ENCODE assay signal across 8 cellular contexts in the genomic region with DNA sequence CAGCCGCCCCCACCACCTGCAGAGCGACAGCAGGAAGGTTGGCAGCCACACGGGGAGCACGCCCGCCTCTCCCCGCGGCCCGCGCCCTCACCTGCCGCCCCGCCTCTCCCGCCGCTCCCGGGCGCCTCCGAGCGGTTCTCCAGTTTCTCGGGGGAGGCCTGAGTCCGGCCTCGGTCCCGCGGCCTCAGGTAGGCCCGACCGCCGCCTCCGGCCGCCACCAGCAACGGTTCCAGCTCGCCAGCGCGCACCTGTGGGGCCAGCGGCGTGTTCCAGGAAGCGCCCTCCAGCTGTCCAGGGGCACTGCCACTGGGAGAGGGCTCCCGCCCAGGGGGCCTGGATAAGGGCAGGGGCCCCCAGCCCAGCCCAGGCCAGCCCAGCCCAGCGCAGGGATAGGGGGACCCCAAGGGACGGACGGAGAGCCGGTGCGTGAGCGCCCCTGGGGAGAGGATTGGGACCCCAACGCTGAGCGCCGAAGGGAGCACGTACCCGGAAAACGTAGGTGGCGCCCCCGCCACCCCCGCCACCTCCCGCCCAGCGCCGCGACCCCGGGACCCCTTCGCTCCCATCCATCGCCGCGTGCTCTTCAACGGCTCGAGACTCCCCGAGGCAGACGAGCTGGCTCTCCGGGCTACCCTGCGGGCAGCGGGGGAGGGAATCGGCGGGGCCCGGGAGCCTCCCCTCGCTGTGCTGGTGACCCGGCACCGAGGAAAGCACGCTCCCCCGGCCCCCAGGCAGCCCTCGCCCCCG. TPM values are rescaled to one million over a fixed set of nuclear protein-coding genes. Genes with fewer than 3 reads are reported as not detected.
DNase-seq lines count a peak whose midpoint lies in the region; ATAC-seq and TF ChIP-seq lines count a peak whose summit lies in the region.

No MANE protein-coding gene starts in this region.

- H3K27me3 Mint-ChIP-seq in CD4-positive, alpha-beta T cell = peaks cover 36% of the 10 kb centered on the region
- H3K27me3 Mint-ChIP-seq in naive thymus-derived CD8-positive, alpha-beta T cell = peaks cover 5 to 25% (median 16%) of the 10 kb centered on the region in 5 donors

- in situ Hi-C loops in GM13977 (cut with MboI; ENCODE audit: low pct_unique_long_range_greater_than_20kb, low sequenced_read_pairs, unreplicated experiment) = no loop called here

- H3K9me3 ChIP-seq in CD4-positive, alpha-beta T cell (ENCODE audit: control insufficient read depth, low read length) = no peaks in the 10 kb centered on the region
- H3K9me3 ChIP-seq in prostate gland = no peaks in the 10 kb centered on the region

- no peak overlapping the region for H3K27ac Mint-ChIP-seq in CD4-positive, alpha-beta T cell
- H3K27ac Mint-ChIP-seq in naive thymus-derived CD8-positive, alpha-beta T cell = no peak overlapping the region

- H3K4me3 ChIP-seq in dorsolateral prefrontal cortex = peak overlapping the region in 57 of 59 donors; percentile 3 to 65 (median 40)
- peak overlapping the region in 1 of 2 donors; percentile 20 for H3K4me3 ChIP-seq in prostate gland

- H3K4me3 Mint-ChIP-seq in CD4-positive, alpha-beta T cell = no peak overlapping the region
- H3K4me3 Mint-ChIP-seq in naive thymus-derived CD8-positive, alpha-beta T cell = peak overlapping the region in 1 of 10 donors; percentile 83

- H3K9me3 Mint-ChIP-seq in CD4-positive, alpha-beta T cell = no peaks in the 10 kb centered on the region
- H3K9me3 Mint-ChIP-seq in naive thymus-derived CD8-positive, alpha-beta T cell = no peaks in the 10 kb centered on the region

- H3K4me1 Mint-ChIP-seq in CD4-positive, alpha-beta T cell (ENCODE audit: low read depth) = peaks cover 25% of the 10 kb centered on the region
- peaks cover 9 to 29% (median 26%) of the 10 kb centered on the region in 4 donors for H3K4me1 Mint-ChIP-seq in naive thymus-derived CD8-positive, alpha-beta T cell

- H3K4me1 ChIP-seq in prostate gland (replicated peaks) = peaks cover 16% of the 10 kb centered on the region

- H3K36me3 ChIP-seq in prostate gland = no peaks in the 10 kb centered on the region

- H3K36me3 Mint-ChIP-seq in CD4-positive, alpha-beta T cell (ENCODE audit: low read depth) = no peaks in the 10 kb centered on the region
- no peaks in the 10 kb centered on the region for H3K36me3 Mint-ChIP-seq in naive thymus-derived CD8-positive, alpha-beta T cell

- CTCF ChIA-PET in CD4-positive, alpha-beta T cell (lab: Charles Lee) = no interaction called here

- TF ChIP-seq POLR2A in prostate gland (IDR thresholded peaks at IDR 0.05) = no peak

- TF ChIP-seq CTCF in CD4-positive, alpha-beta T cell (IDR thresholded peaks at IDR 0.05) = no peak
- TF ChIP-seq CTCF in GM13977 (IDR thresholded peaks at IDR 0.05; ENCODE audit: extremely low read depth, insufficient read depth, missing control alignments) (no peak), dorsolateral prefrontal cortex (IDR thresholded peaks at IDR 0.05 in 54 of 56, conservative IDR thresholded peaks at IDR 0.05 in 2 of 56; ENCODE audit: low read depth in 1 of 56, partially characterized antibody in 56 of 56) (no peak), prostate gland (IDR thresholded peaks at IDR 0.05) (no peak)

- POLR2A ChIA-PET in CD4-positive, alpha-beta T cell (lab: Charles Lee) = no interaction called here
- POLR2A ChIA-PET in naive thymus-derived CD8-positive, alpha-beta T cell (lab: Charles Lee) = interaction anchor here (1.5 kb wide), 1 partner anchor 10 kb away, joined by 4 read pairs; no protein-coding TSS in a partner anchor

- no peak for DNase-seq in CD4-positive, alpha-beta T cell
- DNase-seq in GM13977 (ENCODE audit: low spot score) = peak; percentile 55
- no peak for DNase-seq in dorsolateral prefrontal cortex
- no peak for DNase-seq in naive thymus-derived CD8-positive, alpha-beta T cell
- no peak for DNase-seq in NCI-H524 treated with DMSO at 0.1 percent for 48 hours (lab: John Stamatoyannopoulos, UW)
- DNase-seq in prostate gland (ENCODE audit: low spot score) = no peak

- WGBS in prostate gland = 8% methylated on average over 33 of the region's 76 CpGs

- peaks cover 33% of the 10 kb centered on the region for H3K27me3 ChIP-seq in CD4-positive, alpha-beta T cell (ENCODE audit: control insufficient read depth, insufficient read depth, low read length)
- H3K27me3 ChIP-seq in dorsolateral prefrontal cortex = peaks cover 0 to 34% (median 23%) of the 10 kb centered on the region in 45 donors
- H3K27me3 ChIP-seq in prostate gland (replicated peaks; ENCODE audit: insufficient read depth) = peaks cover 21% of the 10 kb centered on the region

- no peak overlapping the region for H3K27ac ChIP-seq in CD4-positive, alpha-beta T cell (ENCODE audit: low read depth, low read length)
- H3K27ac ChIP-seq in dorsolateral prefrontal cortex (peak overlapping the region in 10 of 59 donors; percentile 6 to 56 (median 24)), prostate gland (no peak overlapping the region)

- ATAC-seq in CD4-positive, alpha-beta T cell (ENCODE audit: poor library complexity) = peak; percentile 11
- peak; percentile 6 to 26 for ATAC-seq in naive thymus-derived CD8-positive, alpha-beta T cell
- no peak for ATAC-seq in GM18907 (IDR thresholded peaks at IDR 0.05; ENCODE audit: unreplicated experiment)
- no peak for ATAC-seq in HG02571 (IDR thresholded peaks at IDR 0.05; ENCODE audit: unreplicated experiment)

- intact Hi-C loops in CD4-positive, alpha-beta T cell (cut with DNase I, micrococcal nuclease) = no loop called here
- intact Hi-C loops in dorsolateral prefrontal cortex (cut with DNase I) (no loop called here), prostate gland (cut with DNase I) (no loop called here)

RNA-seq across cellular contexts. Expression of gene LTK, which starts 2.1 kb away (rescaled TPM):
- 1 to 10 TPM; 9.7 to 9.9 TPM for total RNA-seq in CD4-positive, alpha-beta T cell
- total RNA-seq in dorsolateral prefrontal cortex (1 to 10 TPM in 112 of 120 experiments, under 1 TPM in 8; 0.15 to 7.3 (median 2.6) TPM), prostate gland (1 to 10 TPM in 1 of 2 donors, not detected in 1; 1.5 TPM)
- under 1 TPM; 0.18 to 0.22 TPM for total RNA-seq in naive thymus-derived CD8-positive, alpha-beta T cell
- not detected for polyA plus RNA-seq in naive thymus-derived CD8-positive, alpha-beta T cell

RNA-seq across cellular contexts. Expression of gene ITPKA, which starts 17.8 kb away (rescaled TPM):
- not detected for total RNA-seq in CD4-positive, alpha-beta T cell
- total RNA-seq in dorsolateral prefrontal cortex (100 to 1,000 TPM in 3 of 120 experiments, 10 to 100 TPM in 117; 10.7 to 128 (median 50.0) TPM), prostate gland (10 to 100 TPM in 1 of 2 donors, under 1 TPM in 1; 0.23 to 14.2 TPM)
- not detected for total RNA-seq in naive thymus-derived CD8-positive, alpha-beta T cell
- not detected for polyA plus RNA-seq in naive thymus-derived CD8-positive, alpha-beta T cell

RNA-seq across cellular contexts. Expression of gene RPAP1, which starts 32.6 kb away (rescaled TPM):
- 10 to 100 TPM; 20.8 to 22.5 TPM for total RNA-seq in CD4-positive, alpha-beta T cell
- 10 to 100 TPM; 24.8 to 60.8 (median 39.0) TPM for total RNA-seq in dorsolateral prefrontal cortex
- total RNA-seq in naive thymus-derived CD8-positive, alpha-beta T cell = 10 to 100 TPM; 59.1 to 60.0 TPM
- 10 to 100 TPM in 2 of 3 donors, 1 to 10 TPM in 1; 8.0 to 19.8 (median 12.2) TPM for polyA plus RNA-seq in naive thymus-derived CD8-positive, alpha-beta T cell
- total RNA-seq in prostate gland = 10 to 100 TPM; 17.0 to 47.3 TPM

RNA-seq across cellular contexts. Expression of gene TYRO3, which starts 47.5 kb away (rescaled TPM):
- total RNA-seq in CD4-positive, alpha-beta T cell = under 1 TPM; 0.42 to 0.47 TPM
- 100 to 1,000 TPM; 151 to 285 (median 212) TPM for total RNA-seq in dorsolateral prefrontal cortex
- under 1 TPM in 1 of 2 experiments, not detected in 1; 0.05 TPM for total RNA-seq in naive thymus-derived CD8-positive, alpha-beta T cell
- not detected for polyA plus RNA-seq in naive thymus-derived CD8-positive, alpha-beta T cell
- total RNA-seq in prostate gland = 10 to 100 TPM in 1 of 2 donors, 1 to 10 TPM in 1; 5.2 to 99.6 TPM

Comparison
In these comparisons a context has a peak if more than half of its experiments do, and no peak if none do; other contexts are left out.
1. ATAC-seq: peak in CD4-positive, alpha-beta T cell (single experiment) and naive thymus-derived CD8-positive, alpha-beta T cell (2 of 2); none in GM18907 (single experiment) and HG02571 (single experiment).